Comparison of ENCODE assay signal across 1 cellular context in genomic region chr12:89757987-89758386, GRCh38.
A peak's percentile ranks its signal among the peaks of the same experiment; 100 is the strongest.
TF ChIP-seq lines count a peak whose summit lies in the region.

No MANE protein-coding gene starts in this region.

TF ChIP-seq in GM12878, 131 proteins besides CTCF, POLR2A, EP300 and RAD21:
- TF ChIP-seq ZNF24 (IDR thresholded peaks at IDR 0.05) = 0 out of 2 replicates have a peak, but pooled peaks have one; percentile 55
- TF ChIP-seq MTA2 (IDR thresholded peaks at IDR 0.05; ENCODE audit: low read depth) = peak; percentile 81
- peak; percentile 59; the same call in 1 of the 2 replicates for TF ChIP-seq RUNX3 (IDR thresholded peaks at IDR 0.05; ENCODE audit: low read length)
- TF ChIP-seq NFIC (IDR thresholded peaks at IDR 0.05; ENCODE audit: low read depth, low read length) = 0 out of 2 replicates have a peak, but pooled peaks have one; percentile 36
- peak; percentile 40 to 50; a peak in 2 of 4 replicates for TF ChIP-seq IKZF2 (IDR thresholded peaks at IDR 0.05)
- TF ChIP-seq NR2F1 (conservative IDR thresholded peaks at IDR 0.05) = peak; percentile 62
- 0 out of 2 replicates have a peak, but pooled peaks have one; percentile 27 for TF ChIP-seq ZNF217 (IDR thresholded peaks at IDR 0.05)
- peak; percentile 49 for TF ChIP-seq ATF7 (IDR thresholded peaks at IDR 0.05; ENCODE audit: low read depth)
